ENCODE assay signal across 1 cellular context in genomic region chr11:102473543-102473942, GRCh38.
TF ChIP-seq lines count a peak whose summit lies in the region.

No MANE protein-coding gene starts in this region.

TF ChIP-seq in IMR-90, 13 proteins besides CTCF, POLR2A, EP300 and RAD21:
- no peak for TF ChIP-seq RFX5 (IDR thresholded peaks at IDR 0.05; ENCODE audit: low read depth, low read length)
- no peak for TF ChIP-seq MAFK (IDR thresholded peaks at IDR 0.05; ENCODE audit: low read depth, low read length)
- no peak for TF ChIP-seq CEBPB (IDR thresholded peaks at IDR 0.05; ENCODE audit: low read depth, low read length)
- TF ChIP-seq, protein P1, sequence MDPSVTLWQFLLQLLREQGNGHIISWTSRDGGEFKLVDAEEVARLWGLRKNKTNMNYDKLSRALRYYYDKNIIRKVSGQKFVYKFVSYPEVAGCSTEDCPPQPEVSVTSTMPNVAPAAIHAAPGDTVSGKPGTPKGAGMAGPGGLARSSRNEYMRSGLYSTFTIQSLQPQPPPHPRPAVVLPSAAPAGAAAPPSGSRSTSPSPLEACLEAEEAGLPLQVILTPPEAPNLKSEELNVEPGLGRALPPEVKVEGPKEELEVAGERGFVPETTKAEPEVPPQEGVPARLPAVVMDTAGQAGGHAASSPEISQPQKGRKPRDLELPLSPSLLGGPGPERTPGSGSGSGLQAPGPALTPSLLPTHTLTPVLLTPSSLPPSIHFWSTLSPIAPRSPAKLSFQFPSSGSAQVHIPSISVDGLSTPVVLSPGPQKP (IDR thresholded peaks at IDR 0.05; ENCODE audit: borderline replicate concordance, low read depth, low read length), result no peak
- TF ChIP-seq RCOR1 (IDR thresholded peaks at IDR 0.05; ENCODE audit: insufficient replicate concordance, low read length), result no peak
- TF ChIP-seq MAZ (IDR thresholded peaks at IDR 0.05; ENCODE audit: borderline replicate concordance, low read depth, low read length), result no peak
- no peak for TF ChIP-seq SMC3 (IDR thresholded peaks at IDR 0.05; ENCODE audit: low read depth, low read length)
- TF ChIP-seq, protein P2, sequence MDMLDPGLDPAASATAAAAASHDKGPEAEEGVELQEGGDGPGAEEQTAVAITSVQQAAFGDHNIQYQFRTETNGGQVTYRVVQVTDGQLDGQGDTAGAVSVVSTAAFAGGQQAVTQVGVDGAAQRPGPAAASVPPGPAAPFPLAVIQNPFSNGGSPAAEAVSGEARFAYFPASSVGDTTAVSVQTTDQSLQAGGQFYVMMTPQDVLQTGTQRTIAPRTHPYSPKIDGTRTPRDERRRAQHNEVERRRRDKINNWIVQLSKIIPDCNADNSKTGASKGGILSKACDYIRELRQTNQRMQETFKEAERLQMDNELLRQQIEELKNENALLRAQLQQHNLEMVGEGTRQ (IDR thresholded peaks at IDR 0.05; ENCODE audit: low read depth, low read length), result no peak
- no peak for TF ChIP-seq CHD1 (IDR thresholded peaks at IDR 0.05; ENCODE audit: low read depth, low read length)
- no peak for TF ChIP-seq FOS (IDR thresholded peaks at IDR 0.05; ENCODE audit: low read depth, low read length)
- no peak for TF ChIP-seq NFE2L2 (IDR thresholded peaks at IDR 0.05; ENCODE audit: low read depth, low read length)
